Comparison of ENCODE assay signal across 25 cellular contexts in the genomic region with DNA sequence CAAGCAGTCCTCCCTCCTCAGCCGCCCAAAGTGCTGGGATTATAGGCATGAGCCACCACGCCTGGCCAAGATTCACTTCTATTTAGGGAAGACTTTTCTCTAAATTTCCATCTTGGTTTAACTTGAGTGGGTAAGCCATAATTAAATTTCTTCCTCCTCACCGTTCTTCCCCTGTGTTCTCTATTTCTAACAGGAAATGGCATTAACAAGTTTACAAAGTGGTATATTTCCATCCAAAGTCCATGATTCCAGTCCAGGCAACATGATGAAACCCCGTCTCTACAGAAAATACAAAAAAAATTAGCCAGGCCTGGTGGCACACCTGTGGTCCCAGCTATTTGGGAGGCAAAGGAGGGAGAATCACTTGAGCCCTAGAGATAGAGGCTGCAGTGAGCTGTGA.
"Had no signal": no experiment of that assay in that cellular context is flagged by ENCODE, and none has a peak within 500 bp of the region (broad histone marks: within the 10 kb centered on the region; RNA-seq: fewer than 3 reads in every experiment).

No MANE protein-coding gene starts in this region.

- H3K4me1 ChIP-seq: esophagus squamous epithelium, left ventricle myocardium inferior had no signal

- ATAC-seq: esophagus mucosa; gastrocnemius medialis; heart left ventricle; left cardiac atrium; left lobe of liver; lower lobe of right lung; mucosa of descending colon; naive thymus-derived CD8-positive, alpha-beta T cell had no signal

- H3K9me3 ChIP-seq: esophagus squamous epithelium, gastrocnemius medialis, heart left ventricle, left ventricle myocardium inferior, lower lobe of right lung, mucosa of descending colon had no signal

- H3K4me3 ChIP-seq: coronary artery, dorsolateral prefrontal cortex, esophagus squamous epithelium, gastrocnemius medialis, heart left ventricle, left ventricle myocardium inferior, lower lobe of right lung, mucosa of descending colon had no signal

- H3K27ac ChIP-seq: coronary artery, dorsolateral prefrontal cortex, esophagus squamous epithelium, gastrocnemius medialis, heart left ventricle, left ventricle myocardium inferior, lower lobe of right lung had no signal

- H3K27me3 ChIP-seq: dorsolateral prefrontal cortex, esophagus squamous epithelium, gastrocnemius medialis had no signal

- H3K36me3 ChIP-seq: lower lobe of right lung had no signal

- DNase-seq: dermis blood vessel endothelial cell; dorsolateral prefrontal cortex; effector CD4-positive, alpha-beta T cell; effector memory CD4-positive, alpha-beta T cell; erythroblast; esophagus squamous epithelium; foreskin fibroblast; foreskin melanocyte; gastrocnemius medialis; heart left ventricle; hippocampal formation; left cardiac atrium; left ventricle myocardium inferior; lower lobe of right lung; mesenchymal stem cell; mucosa of descending colon; naive B cell; naive thymus-derived CD8-positive, alpha-beta T cell had no signal

- FAIRE-seq: colon, endothelial cell of umbilical vein, islet of Langerhans, keratinocyte had no signal
